ENCODE assay signal across 12 cellular contexts in genomic region chr17:49717371-49717841, GRCh38. TPM values are rescaled to one million over a fixed set of nuclear protein-coding genes. Genes with fewer than 3 reads are reported as not detected.
A peak's percentile ranks its signal among the peaks of the same experiment; 100 is the strongest.
DNase-seq lines count a peak whose midpoint lies in the region; ATAC-seq, FAIRE-seq and TF ChIP-seq lines count a peak whose summit lies in the region.
"Had no signal": no experiment of that assay in that cellular context is flagged by ENCODE, and none has a peak within 500 bp of the region (broad histone marks: within the 10 kb centered on the region; RNA-seq: fewer than 3 reads in every experiment).

No MANE protein-coding gene starts in this region.

- POLR2A ChIA-PET in A549 (lab: Yijun Ruan, JAX): no interaction called here

- H3K27ac Mint-ChIP-seq in activated naive CD8-positive, alpha-beta T cell treated with anti-CD3 and anti-CD28 coated beads, Interleukin-2, amount 50 U/mL, for 24 hours: peak overlapping the region; percentile 98
- no peak overlapping the region for H3K27ac Mint-ChIP-seq in CD14-positive monocyte

- H3K4me1 Mint-ChIP-seq in activated naive CD8-positive, alpha-beta T cell treated with anti-CD3 and anti-CD28 coated beads, Interleukin-2, amount 50 U/mL, for 24 hours: peaks cover 46% of the 10 kb centered on the region
- H3K4me1 Mint-ChIP-seq in CD14-positive monocyte: no peaks in the 10 kb centered on the region

- TF ChIP-seq RAD21 in A549 (conservative IDR thresholded peaks at IDR 0.05 in 1 of 2, IDR thresholded peaks at IDR 0.05 in 1 of 2): no peak

- H3K9me3 ChIP-seq in A549: no peaks in the 10 kb centered on the region
- H3K9me3 ChIP-seq: heart right ventricle had no signal

- peaks cover 41% of the 10 kb centered on the region for H3K36me3 Mint-ChIP-seq in activated naive CD8-positive, alpha-beta T cell treated with anti-CD3 and anti-CD28 coated beads, Interleukin-2, amount 50 U/mL, for 24 hours (ENCODE audit: low read depth)
- H3K36me3 Mint-ChIP-seq in CD14-positive monocyte: peaks cover 69 to 93% of the 10 kb centered on the region in 2 donors

- no peak for TF ChIP-seq POLR2A in A549 (IDR thresholded peaks at IDR 0.05; ENCODE audit: low read length)

- H3K27me3 ChIP-seq in foreskin keratinocyte: no peaks in the 10 kb centered on the region
- H3K27me3 ChIP-seq: heart right ventricle had no signal

- CTCF ChIA-PET in A549 (lab: Yijun Ruan, JAX): interaction anchor here (3.1 to 49.7 kb wide), 3 partner anchors 16 to 280 kb away, joined by 15 to 2008 read pairs (median 481); partner anchors contain the start of genes NXPH3 and SLC35B1

- TF ChIP-seq EP300 in A549 (IDR thresholded peaks at IDR 0.05): no peak

- ATAC-seq in A549 (no peak), foreskin keratinocyte (no peak), GM21360 (IDR thresholded peaks at IDR 0.05; ENCODE audit: unreplicated experiment) (no peak)
- peak; percentile 72 for ATAC-seq in activated naive CD8-positive, alpha-beta T cell treated with anti-CD3 and anti-CD28 coated beads, Interleukin-2, amount 50 U/mL, for 24 hours

- WGBS in A549 (ENCODE audit: missing lambda C conversion rate): 94% methylated on average over 9 of the region's 9 CpGs

- DNase-seq in A549 (ENCODE audit: low read depth in 1 of 2, low spot score in 1 of 2) (no peak), HT1080 (ENCODE audit: low read depth) (peak; percentile 28), kidney tubule cell (ENCODE audit: low spot score) (peak; percentile 61), foreskin keratinocyte (no peak), NCI-H82 (lab: John Stamatoyannopoulos, UW) (no peak), CD14-positive monocyte (ENCODE audit: low spot score) (no peak)
- DNase-seq in activated naive CD8-positive, alpha-beta T cell treated with anti-CD3 and anti-CD28 coated beads, Interleukin-2, amount 50 U/mL, for 24 hours: peak; percentile 36
- DNase-seq: effector CD4-positive, alpha-beta T cell; NCI-H187 treated with DMSO at 0.1 percent for 48 hours had no signal

- TF ChIP-seq CTCF in A549 (IDR thresholded peaks at IDR 0.05) (no peak), foreskin keratinocyte (conservative IDR thresholded peaks at IDR 0.05) (no peak), CD14-positive monocyte (IDR thresholded peaks at IDR 0.05) (no peak)

- intact Hi-C loops in CD14-positive monocyte (cut with micrococcal nuclease): no loop called here

- no peaks in the 10 kb centered on the region for H3K9me3 Mint-ChIP-seq in activated naive CD8-positive, alpha-beta T cell treated with anti-CD3 and anti-CD28 coated beads, Interleukin-2, amount 50 U/mL, for 24 hours
- peaks cover 0 to 2% (median 0%) of the 10 kb centered on the region in 7 donors for H3K9me3 Mint-ChIP-seq in CD14-positive monocyte

- H3K4me3 ChIP-seq in A549: no peak overlapping the region
- H3K4me3 ChIP-seq: heart right ventricle had no signal

- H3K4me2 ChIP-seq in A549: no peak overlapping the region

- no peak overlapping the region for H3K27ac ChIP-seq in A549
- no peak overlapping the region for H3K27ac ChIP-seq in foreskin keratinocyte

- no peak for FAIRE-seq in A549 (lab: Jason Lieb, UNC)

- H3K4me1 ChIP-seq in A549: no peaks in the 10 kb centered on the region
- H3K4me1 ChIP-seq in foreskin keratinocyte: no peaks in the 10 kb centered on the region

- peak overlapping the region; percentile 34 for H3K4me3 Mint-ChIP-seq in activated naive CD8-positive, alpha-beta T cell treated with anti-CD3 and anti-CD28 coated beads, Interleukin-2, amount 50 U/mL, for 24 hours
- H3K4me3 Mint-ChIP-seq in CD14-positive monocyte: no peak overlapping the region

- H3K27me3 Mint-ChIP-seq in activated naive CD8-positive, alpha-beta T cell treated with anti-CD3 and anti-CD28 coated beads, Interleukin-2, amount 50 U/mL, for 24 hours: no peaks in the 10 kb centered on the region
- peaks cover 0 to 2% (median 0%) of the 10 kb centered on the region in 3 donors for H3K27me3 Mint-ChIP-seq in CD14-positive monocyte (ENCODE audit: low read depth in 3 of 3)
- H3K27me3 Mint-ChIP-seq: progenitor cell of endocrine pancreas had no signal

TF ChIP-seq in A549, 52 proteins besides CTCF, POLR2A, EP300 and RAD21:
- TF ChIP-seq KDM1A (IDR thresholded peaks at IDR 0.05; ENCODE audit: low read depth) (no peak), FOSL2 (IDR thresholded peaks at IDR 0.05) (no peak), FOSL2 (CRISPR knock-in tag; IDR thresholded peaks at IDR 0.05) (0 out of 2 replicates have a peak, but pooled peaks have one; percentile 3), RARB (CRISPR knock-in tag; IDR thresholded peaks at IDR 0.05) (no peak)
TF ChIP-seq in A549: peak in this region for 1.

RNA-seq across cellular contexts. Expression of gene SLC35B1, which starts 9.6 kb away (rescaled TPM):
- polyA plus RNA-seq in A549 (2011; rRNA removed) (191 and 287 TPM in 2 replicates), A549 (2017; fragmentation: RNase III; extraction: RNeasy Plus Mini Kit Qiagen cat#74134 plus additional on column Dnase treatment) (72.7 to 79.9 TPM (median 77.9 TPM) in 3 replicates), foreskin keratinocyte (83.5 and 91.5 TPM in 2 replicates), CD14-positive monocyte (10 to 100 TPM; 56.0 to 61.0 TPM)
- 90.9 and 115 TPM in 2 replicates for polyA plus RNA-seq in A549 (2012; cell fraction: cytosol; rRNA removed)
- polyA plus RNA-seq in A549 (2012; cell fraction: nucleus; rRNA removed): 49.9 and 90.4 TPM in 2 replicates
- polyA minus RNA-seq in A549 (2011; rRNA and poly(A)+ RNA removed): 154 and 175 TPM in 2 replicates
- total RNA-seq in HT1080 (2014; rRNA removed; shearing (Covaris generic)): 65.6 and 77.1 TPM in 2 replicates
- 40.4 and 41.9 TPM in 2 replicates for polyA plus RNA-seq in HT1080 (2015; cell fraction: cytosol; rRNA removed)
- 36.4 and 38.1 TPM in 2 replicates for polyA plus RNA-seq in HT1080 (2015; cell fraction: nucleus; rRNA removed)
- 65.8 and 75.4 TPM in 2 replicates for total RNA-seq in foreskin keratinocyte

RNA-seq across cellular contexts. Expression of gene SPOP, which starts 39.5 kb away (rescaled TPM):
- polyA plus RNA-seq in A549 (2011; rRNA removed): 57.2 and 61.3 TPM in 2 replicates
- 37.3 and 46.5 TPM in 2 replicates for polyA plus RNA-seq in A549 (2012; cell fraction: cytosol; rRNA removed)
- 43.8 and 47.4 TPM in 2 replicates for polyA plus RNA-seq in A549 (2012; cell fraction: nucleus; rRNA removed)
- 42.4 to 49.5 TPM (median 48.8 TPM) in 3 replicates for polyA plus RNA-seq in A549 (2017; fragmentation: RNase III; extraction: RNeasy Plus Mini Kit Qiagen cat#74134 plus additional on column Dnase treatment)
- polyA minus RNA-seq in A549 (2011; rRNA and poly(A)+ RNA removed): 86.8 and 91.9 TPM in 2 replicates
- 56.2 and 63.8 TPM in 2 replicates for total RNA-seq in HT1080 (2014; rRNA removed; shearing (Covaris generic))
- polyA plus RNA-seq in HT1080 (2015; cell fraction: cytosol; rRNA removed): 46.5 and 47.1 TPM in 2 replicates
- polyA plus RNA-seq in HT1080 (2015; cell fraction: nucleus; rRNA removed): 57.0 and 57.5 TPM in 2 replicates
- total RNA-seq in foreskin keratinocyte: 26.4 and 27.0 TPM in 2 replicates
- polyA plus RNA-seq in foreskin keratinocyte: 13.2 and 16.4 TPM in 2 replicates
- 10 to 100 TPM; 63.2 to 65.5 TPM for polyA plus RNA-seq in CD14-positive monocyte

RNA-seq across cellular contexts. Expression of gene FAM117A, which starts 46.5 kb away (rescaled TPM):
- polyA plus RNA-seq in A549 (2011; rRNA removed) (1.8 TPM in 2 replicates), A549 (2017; fragmentation: RNase III; extraction: RNeasy Plus Mini Kit Qiagen cat#74134 plus additional on column Dnase treatment) (1.00 to 1.8 TPM (median 1.5 TPM) in 3 replicates), foreskin keratinocyte (6.9 and 8.3 TPM in 2 replicates), CD14-positive monocyte (10 to 100 TPM; 11.8 to 17.9 TPM)
- 2.4 and 2.9 TPM in 2 replicates for polyA plus RNA-seq in A549 (2012; cell fraction: cytosol; rRNA removed)
- polyA plus RNA-seq in A549 (2012; cell fraction: nucleus; rRNA removed): 2.2 and 2.5 TPM in 2 replicates
- polyA minus RNA-seq in A549 (2011; rRNA and poly(A)+ RNA removed): 1.9 and 2.3 TPM in 2 replicates
- 3.3 and 5.4 TPM in 2 replicates for total RNA-seq in HT1080 (2014; rRNA removed; shearing (Covaris generic))
- 6.6 and 8.2 TPM in 2 replicates for polyA plus RNA-seq in HT1080 (2015; cell fraction: cytosol; rRNA removed)
- 7.3 and 9.0 TPM in 2 replicates for polyA plus RNA-seq in HT1080 (2015; cell fraction: nucleus; rRNA removed)
- total RNA-seq in foreskin keratinocyte: 6.9 and 7.2 TPM in 2 replicates

Comparison
In these comparisons a context has a peak if more than half of its experiments do, and no peak if none do; other contexts are left out.
1. DNase-seq: peak in HT1080 (single experiment), activated naive CD8-positive, alpha-beta T cell treated with anti-CD3 and anti-CD28 coated beads, Interleukin-2, amount 50 U/mL, for 24 hours (single experiment) and kidney tubule cell (single experiment); none in A549 (0 of 2), foreskin keratinocyte (0 of 2), NCI-H82 (single experiment) and CD14-positive monocyte (single experiment).